Comparison of ENCODE assay signal across 12 cellular contexts in the genomic region with DNA sequence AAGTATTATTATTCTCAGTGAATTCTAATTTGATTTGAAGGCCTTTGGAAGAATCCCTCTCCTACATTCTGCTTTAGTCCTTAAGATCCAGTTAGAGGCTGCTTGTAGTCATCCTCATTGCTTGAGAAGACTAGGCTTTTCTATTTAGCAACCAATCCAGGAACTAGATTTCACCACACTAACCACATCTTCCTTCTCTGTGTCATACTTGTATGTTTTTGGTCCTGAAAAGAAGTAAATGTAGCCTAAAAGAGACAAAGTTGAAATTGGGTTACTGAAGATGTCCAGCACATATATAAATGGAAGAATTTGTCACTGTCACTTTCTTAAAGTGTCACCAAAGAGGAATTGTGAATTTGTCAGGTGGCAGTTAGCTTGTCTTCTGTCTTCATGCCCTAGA. TPM values are rescaled to one million over a fixed set of nuclear protein-coding genes. Genes with fewer than 3 reads are reported as not detected.
DNase-seq lines count a peak whose midpoint lies in the region; ATAC-seq and TF ChIP-seq lines count a peak whose summit lies in the region.
"Had no signal": no experiment of that assay in that cellular context is flagged by ENCODE, and none has a peak within 500 bp of the region (broad histone marks: within the 10 kb centered on the region; RNA-seq: fewer than 3 reads in every experiment).

No MANE protein-coding gene starts in this region.

- POLR2A ChIA-PET in Caco-2 (lab: Charles Lee): no interaction called here

- H3K27ac Mint-ChIP-seq in activated naive CD4-positive, alpha-beta T cell treated with anti-CD3 and anti-CD28 coated beads, Interleukin-2, amount 10 ng/mL, durations not matched to agents 7 days and 5 days: peak overlapping the region; percentile 76
- peak overlapping the region; percentile 77 for H3K27ac Mint-ChIP-seq in T-helper 2 cell treated with Interferon-gamma antibody and Interleukin-4, amounts not matched to agents 5 μg/mL and 100 μg/mL, for 36 hours
- no peak overlapping the region for H3K27ac Mint-ChIP-seq in Caco-2 (ENCODE audit: unreplicated experiment)
- H3K27ac Mint-ChIP-seq: activated naive CD4-positive, alpha-beta T cell treated with anti-CD3 and anti-CD28 coated beads, Interleukin-2, amount 50 U/mL, for 24 hours; IgD-negative memory B cell had no signal

- no peaks in the 10 kb centered on the region for H3K9me3 ChIP-seq in Caco-2
- no peaks in the 10 kb centered on the region for H3K9me3 ChIP-seq in transverse colon
- H3K9me3 ChIP-seq: psoas muscle had no signal

- CTCF ChIA-PET in activated naive CD4-positive, alpha-beta T cell treated with anti-CD3 and anti-CD28 coated beads, Interleukin-2, amount 10 ng/mL, durations not matched to agents 7 days and 5 days (lab: Charles Lee): interaction anchor here (1.6 kb wide), 1 partner anchor 36 kb away, joined by 6 read pairs; no protein-coding TSS in a partner anchor
- CTCF ChIA-PET in Caco-2 (lab: Charles Lee): no interaction called here

- H3K4me3 Mint-ChIP-seq in activated naive CD4-positive, alpha-beta T cell treated with anti-CD3 and anti-CD28 coated beads, Interleukin-2, amount 10 ng/mL, durations not matched to agents 7 days and 5 days: no peak overlapping the region
- peak overlapping the region; percentile 60 for H3K4me3 Mint-ChIP-seq in T-helper 2 cell treated with Interferon-gamma antibody and Interleukin-4, amounts not matched to agents 5 μg/mL and 100 μg/mL, for 36 hours
- no peak overlapping the region for H3K4me3 Mint-ChIP-seq in Caco-2 (ENCODE audit: unreplicated experiment)
- H3K4me3 Mint-ChIP-seq: activated naive CD4-positive, alpha-beta T cell treated with anti-CD3 and anti-CD28 coated beads, Interleukin-2, amount 50 U/mL, for 24 hours had no signal

- H3K4me1 ChIP-seq in Caco-2 (peaks cover 5% of the 10 kb centered on the region), transverse colon (no peaks in the 10 kb centered on the region)
- H3K4me1 ChIP-seq: psoas muscle had no signal

- intact Hi-C loops in Caco-2 (cut with micrococcal nuclease; ENCODE audit: unreplicated experiment): no loop called here
- intact Hi-C loops in transverse colon (cut with DNase I; ENCODE audit: low total_unique reads): no loop called here

- peaks cover under 1% of the 10 kb centered on the region for H3K27me3 Mint-ChIP-seq in activated naive CD4-positive, alpha-beta T cell treated with anti-CD3 and anti-CD28 coated beads, Interleukin-2, amount 10 ng/mL, durations not matched to agents 7 days and 5 days
- H3K27me3 Mint-ChIP-seq in T-helper 2 cell treated with Interferon-gamma antibody and Interleukin-4, amounts not matched to agents 5 μg/mL and 100 μg/mL, for 36 hours (ENCODE audit: low read depth): no peaks in the 10 kb centered on the region
- no peaks in the 10 kb centered on the region for H3K27me3 Mint-ChIP-seq in Caco-2 (ENCODE audit: insufficient read depth, unreplicated experiment)
- H3K27me3 Mint-ChIP-seq: activated naive CD4-positive, alpha-beta T cell treated with anti-CD3 and anti-CD28 coated beads, Interleukin-2, amount 50 U/mL, for 24 hours; IgD-negative memory B cell had no signal

- BruUV-seq in Caco-2 (replicated peaks; lab: Mats Ljungman, UMichigan): no TSS peak

- no peaks in the 10 kb centered on the region for H3K36me3 ChIP-seq in Caco-2 (ENCODE audit: control insufficient read depth, insufficient read depth, low read length)
- no peaks in the 10 kb centered on the region for H3K36me3 ChIP-seq in transverse colon

- H3K27me3 ChIP-seq in Caco-2 (replicated peaks; ENCODE audit: control insufficient read depth, insufficient read depth, low read length) (no peaks in the 10 kb centered on the region; the same call in 1 of the 2 replicates), transverse colon (no peaks in the 10 kb centered on the region)

- ATAC-seq in HG03103 (IDR thresholded peaks at IDR 0.05; ENCODE audit: low read depth, unreplicated experiment): peak; percentile 63
- ATAC-seq: psoas muscle had no signal

- H3K36me3 Mint-ChIP-seq in activated naive CD4-positive, alpha-beta T cell treated with anti-CD3 and anti-CD28 coated beads, Interleukin-2, amount 10 ng/mL, durations not matched to agents 7 days and 5 days: peaks cover 2% of the 10 kb centered on the region
- H3K36me3 Mint-ChIP-seq in T-helper 2 cell treated with Interferon-gamma antibody and Interleukin-4, amounts not matched to agents 5 μg/mL and 100 μg/mL, for 36 hours (ENCODE audit: low read depth): peaks cover 6% of the 10 kb centered on the region
- no peaks in the 10 kb centered on the region for H3K36me3 Mint-ChIP-seq in Caco-2 (ENCODE audit: insufficient read depth, unreplicated experiment)
- H3K36me3 Mint-ChIP-seq: activated naive CD4-positive, alpha-beta T cell treated with anti-CD3 and anti-CD28 coated beads, Interleukin-2, amount 50 U/mL, for 24 hours had no signal

- H3K4me3 ChIP-seq in Caco-2 (ENCODE audit: low read depth, low read length) (no peak overlapping the region), transverse colon (no peak overlapping the region)
- H3K4me3 ChIP-seq: psoas muscle had no signal

- H3K4me1 Mint-ChIP-seq in activated naive CD4-positive, alpha-beta T cell treated with anti-CD3 and anti-CD28 coated beads, Interleukin-2, amount 10 ng/mL, durations not matched to agents 7 days and 5 days: peaks cover 24% of the 10 kb centered on the region
- peaks cover 35% of the 10 kb centered on the region for H3K4me1 Mint-ChIP-seq in T-helper 2 cell treated with Interferon-gamma antibody and Interleukin-4, amounts not matched to agents 5 μg/mL and 100 μg/mL, for 36 hours (ENCODE audit: low read depth)
- peaks cover 8% of the 10 kb centered on the region for H3K4me1 Mint-ChIP-seq in Caco-2 (ENCODE audit: low read depth, unreplicated experiment)

- no peak for TF ChIP-seq POLR2A in transverse colon (IDR thresholded peaks at IDR 0.05)

- DNase-seq in activated naive CD4-positive, alpha-beta T cell treated with anti-CD3 and anti-CD28 coated beads, Interleukin-2, amount 10 ng/mL, durations not matched to agents 7 days and 5 days: no peak
- no peak for DNase-seq in activated naive CD4-positive, alpha-beta T cell (lab: John Stamatoyannopoulos, UW)
- no peak for DNase-seq in T-helper 2 cell treated with Interferon-gamma antibody and Interleukin-4, amounts not matched to agents 5 μg/mL and 100 μg/mL, for 36 hours (ENCODE audit: low spot score)
- DNase-seq in stromal cell of bone marrow (ENCODE audit: low read depth) (peak; percentile 43), Caco-2 (no peak), transverse colon (no peak), pons (ENCODE audit: low spot score) (no peak)
- DNase-seq: psoas muscle, SHP77 had no signal

- no peak for TF ChIP-seq EP300 in transverse colon (IDR thresholded peaks at IDR 0.05; ENCODE audit: low read depth)

- in situ Hi-C loops in transverse colon (cut with MboI; ENCODE audit: low pct_ligation_motif_present in 1 of 4, low pct_unique_long_range_greater_than_20kb in 1 of 4, low sequenced_read_pairs in 3 of 4): no loop called here

- TF ChIP-seq CTCF in Caco-2 (IDR thresholded peaks at IDR 0.05; ENCODE audit: insufficient read depth in 1 of 2, low read depth in 1 of 2, low read length in 1 of 2, severe bottlenecking in 1 of 2, unreplicated experiment in 1 of 2) (no peak), transverse colon (IDR thresholded peaks at IDR 0.05) (no peak)

- peaks cover 12% of the 10 kb centered on the region for H3K9me3 Mint-ChIP-seq in activated naive CD4-positive, alpha-beta T cell treated with anti-CD3 and anti-CD28 coated beads, Interleukin-2, amount 10 ng/mL, durations not matched to agents 7 days and 5 days
- peaks cover 17% of the 10 kb centered on the region for H3K9me3 Mint-ChIP-seq in T-helper 2 cell treated with Interferon-gamma antibody and Interleukin-4, amounts not matched to agents 5 μg/mL and 100 μg/mL, for 36 hours
- H3K9me3 Mint-ChIP-seq in Caco-2 (ENCODE audit: unreplicated experiment): peaks cover 15% of the 10 kb centered on the region
- H3K9me3 Mint-ChIP-seq: activated naive CD4-positive, alpha-beta T cell treated with anti-CD3 and anti-CD28 coated beads, Interleukin-2, amount 50 U/mL, for 24 hours had no signal

- H3K27ac ChIP-seq in transverse colon: no peak overlapping the region
- H3K27ac ChIP-seq: psoas muscle had no signal

RNA-seq across cellular contexts. Expression of a gene that starts 46.6 kb away (rescaled TPM):
- total RNA-seq in Caco-2 (2022): 1.0 TPM in 1 of 2 replicates, not detected in the other
- not detected for total RNA-seq in transverse colon
- total RNA-seq: psoas muscle had no signal

RNA-seq across cellular contexts. Expression of a gene that starts 48.0 kb away (rescaled TPM):
- not detected in 2 replicates for total RNA-seq in Caco-2 (2022)
- total RNA-seq in transverse colon: not detected
- total RNA-seq: psoas muscle had no signal
